Comparison of ENCODE assay signal across 21 cellular contexts in the genomic region with DNA sequence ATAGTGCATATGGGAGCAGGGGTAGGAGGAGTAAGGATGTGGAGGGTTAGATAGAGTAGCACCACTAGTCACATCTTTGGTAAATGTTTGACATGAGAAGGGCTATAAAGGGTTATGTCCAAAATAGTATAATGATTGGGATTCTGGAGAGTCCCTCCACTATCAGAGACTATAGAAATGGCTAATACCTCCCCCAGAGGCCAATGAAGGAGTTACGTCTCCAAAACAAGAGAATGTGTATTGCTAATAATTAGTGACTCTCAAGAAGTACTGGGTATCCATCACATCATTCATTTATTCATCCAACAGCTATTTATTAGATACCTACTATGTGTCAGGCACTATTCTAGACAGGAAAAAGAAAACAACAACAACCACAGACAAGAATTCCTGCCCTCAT.
DNase-seq lines count a peak whose midpoint lies in the region; TF ChIP-seq lines count a peak whose summit lies in the region.
"Had no signal": no experiment of that assay in that cellular context is flagged by ENCODE, and none has a peak within 500 bp of the region (broad histone marks: within the 10 kb centered on the region; RNA-seq: fewer than 3 reads in every experiment).

No MANE protein-coding gene starts in this region.

- no peaks in the 10 kb centered on the region for H3K79me1 ChIP-seq in H9 (ENCODE audit: insufficient read depth, low read depth, low read length, poor library complexity, severe bottlenecking)

- H2AFZ ChIP-seq in H9 (ENCODE audit: low read length), result no peak overlapping the region

- no peak overlapping the region for H2AK5ac ChIP-seq in H9 (ENCODE audit: insufficient read length, low read length)

- TF ChIP-seq CTCF in C4-2B (conservative IDR thresholded peaks at IDR 0.05) (peak; percentile 33), H9 (conservative IDR thresholded peaks at IDR 0.05) (peak; percentile 54), astrocyte of the spinal cord (IDR thresholded peaks at IDR 0.05; ENCODE audit: low read depth, low read length) (peak; percentile 12)

- no peaks in the 10 kb centered on the region for H3K9me3 ChIP-seq in H9 (ENCODE audit: control insufficient read depth, low read depth, low read length)
- H3K9me3 ChIP-seq: esophagus muscularis mucosa, ovary, sigmoid colon, thyroid gland had no signal

- no peak overlapping the region for H3K18ac ChIP-seq in H9 (ENCODE audit: insufficient read length, low read depth, low read length)

- no peak overlapping the region for H3K9ac ChIP-seq in H9 (ENCODE audit: extremely low read depth, insufficient read length, low read length)
- H3K9ac ChIP-seq: KMS-11 had no signal

- no peak overlapping the region for H2BK120ac ChIP-seq in H9 (ENCODE audit: low read depth, low read length, poor library complexity, severe bottlenecking)

- no peaks in the 10 kb centered on the region for H3K27me3 ChIP-seq in H9 (ENCODE audit: insufficient read depth, low read length)
- H3K27me3 ChIP-seq: esophagus muscularis mucosa, ovary, thyroid gland had no signal

- no peak overlapping the region for H3K4me3 ChIP-seq in astrocyte of the spinal cord (ENCODE audit: low read depth, low read length)
- H3K4me3 ChIP-seq: esophagus muscularis mucosa, ovary, sigmoid colon, thyroid gland had no signal

- in situ Hi-C loops in astrocyte of the spinal cord (cut with HindIII; ENCODE audit: low sequenced_read_pairs), result no loop called here

- H3K4ac ChIP-seq in H9 (ENCODE audit: low read depth, low read length), result no peak overlapping the region

- H3K27ac ChIP-seq in C4-2B (no peak overlapping the region), H9 (ENCODE audit: insufficient read length, low read depth, low read length) (no peak overlapping the region)
- H3K27ac ChIP-seq: esophagus muscularis mucosa, KMS-11, ovary, sigmoid colon, thyroid gland had no signal

- no peak overlapping the region for H2BK12ac ChIP-seq in H9 (ENCODE audit: insufficient read length, low read depth, low read length)

- no peak overlapping the region for H2BK5ac ChIP-seq in H9 (ENCODE audit: insufficient read length, low read length)

- no peak overlapping the region for H3K56ac ChIP-seq in H9 (ENCODE audit: insufficient read length, low read depth, low read length)

- WGBS in H9 (ENCODE audit: extremely low coverage, insufficient read length, low lambda C conversion rate), result no CpG with 5 or more reads among the region's 1 CpG

- H3K79me2 ChIP-seq in H9 (ENCODE audit: insufficient read depth, low read length), result no peaks in the 10 kb centered on the region

- H3K23me2 ChIP-seq in H9 (ENCODE audit: insufficient read length, low read depth, low read length, poor library complexity, severe bottlenecking), result no peaks in the 10 kb centered on the region

- H3K36me3 Mint-ChIP-seq in H9 (ENCODE audit: insufficient read depth in 1 of 3, low read depth in 3 of 3), result no peaks in the 10 kb centered on the region
- H3K36me3 Mint-ChIP-seq in activated T-cell treated with anti-CD3 and anti-CD28 coated beads, Interleukin-2, amount 50 U/mL, for 24 hours (ENCODE audit: low read depth), result no peaks in the 10 kb centered on the region

- peaks cover 2 to 5% of the 10 kb centered on the region in 2 experiments; a peak in 2 of 5 replicates for H3K9me3 Mint-ChIP-seq in H9
- peaks cover 2% of the 10 kb centered on the region for H3K9me3 Mint-ChIP-seq in activated T-cell treated with anti-CD3 and anti-CD28 coated beads, Interleukin-2, amount 50 U/mL, for 24 hours

- H4K91ac ChIP-seq in H9 (ENCODE audit: insufficient read length, low read depth, low read length), result no peak overlapping the region

- H3K27ac Mint-ChIP-seq in H9, result no peak overlapping the region
- no peak overlapping the region for H3K27ac Mint-ChIP-seq in activated T-cell treated with anti-CD3 and anti-CD28 coated beads, Interleukin-2, amount 50 U/mL, for 24 hours
- H3K27ac Mint-ChIP-seq: activated CD4-positive, alpha-beta T cell treated with anti-CD3 and anti-CD28 coated beads, Interleukin-2, amount 10 ng/mL, durations not matched to agents 24 days and 14 days had no signal

- no peaks in the 10 kb centered on the region for H4K20me1 ChIP-seq in H9 (ENCODE audit: control insufficient read depth, insufficient read depth, insufficient read length)

- H3K27me3 Mint-ChIP-seq in H9 (ENCODE audit: low read depth), result no peaks in the 10 kb centered on the region
- H3K27me3 Mint-ChIP-seq in activated T-cell treated with anti-CD3 and anti-CD28 coated beads, Interleukin-2, amount 50 U/mL, for 24 hours, result peaks cover 32% of the 10 kb centered on the region

- no peak overlapping the region for H2BK20ac ChIP-seq in H9 (ENCODE audit: low read depth, low read length, poor library complexity, severe bottlenecking)

- H3K14ac ChIP-seq in H9 (ENCODE audit: insufficient read depth, low read length), result no peak overlapping the region

- peaks cover 7% of the 10 kb centered on the region for H3K4me1 ChIP-seq in H9 (ENCODE audit: insufficient read depth, low read length)
- H3K4me1 ChIP-seq: esophagus muscularis mucosa, sigmoid colon had no signal

- H3K23ac ChIP-seq in H9 (ENCODE audit: insufficient read length, low read depth, low read length), result no peak overlapping the region

- no peak overlapping the region for H4K5ac ChIP-seq in H9 (ENCODE audit: insufficient read length, low read depth, low read length)

- no peak overlapping the region for H2BK15ac ChIP-seq in H9 (ENCODE audit: low read depth, low read length)

- no peak overlapping the region for H3K4me3 Mint-ChIP-seq in H9
- H3K4me3 Mint-ChIP-seq in activated T-cell treated with anti-CD3 and anti-CD28 coated beads, Interleukin-2, amount 50 U/mL, for 24 hours, result no peak overlapping the region
- H3K4me3 Mint-ChIP-seq: activated CD4-positive, alpha-beta T cell treated with anti-CD3 and anti-CD28 coated beads, Interleukin-2, amount 10 ng/mL, durations not matched to agents 24 days and 14 days had no signal

- no peak overlapping the region for H3K4me2 ChIP-seq in H9 (ENCODE audit: insufficient read depth, insufficient read length, low read length)
- H3K4me2 ChIP-seq: KMS-11 had no signal

- peaks cover 14 to 21% of the 10 kb centered on the region in 2 experiments for H3K4me1 Mint-ChIP-seq in H9
- H3K4me1 Mint-ChIP-seq in activated T-cell treated with anti-CD3 and anti-CD28 coated beads, Interleukin-2, amount 50 U/mL, for 24 hours (ENCODE audit: low read depth), result no peaks in the 10 kb centered on the region
- H3K4me1 Mint-ChIP-seq: activated CD4-positive, alpha-beta T cell treated with anti-CD3 and anti-CD28 coated beads, Interleukin-2, amount 10 ng/mL, durations not matched to agents 24 days and 14 days had no signal

- no peak overlapping the region for H4K8ac ChIP-seq in H9 (replicated peaks; ENCODE audit: insufficient read length, low read depth, low read length)

- H3T11ph ChIP-seq in H9 (ENCODE audit: low read length), result no peak overlapping the region

- no peak for DNase-seq in H9
- DNase-seq in astrocyte of the spinal cord (ENCODE audit: low read depth, low spot score), result no peak
- peak; percentile 5 for DNase-seq in iris pigment epithelial cell (ENCODE audit: low read depth)
- DNase-seq in middle frontal gyrus (ENCODE audit: extremely low spot score, low spot score), result no peak
- DNase-seq in NCI-H1105 (lab: John Stamatoyannopoulos, UW), result no peak
- DNase-seq in activated effector memory CD4-positive, alpha-beta T cell treated with anti-CD3 and anti-CD28 coated beads, Interleukin-2, amount 50 U/mL, for 16 hours, result no peak
- no peak for DNase-seq in activated T-cell treated with anti-CD3 and anti-CD28 coated beads, Interleukin-2, amount 50 U/mL, for 24 hours
- DNase-seq: activated CD4-positive, alpha-beta T cell treated with anti-CD3 and anti-CD28 coated beads, Interleukin-2, amount 10 ng/mL, durations not matched to agents 24 days and 14 days; activated CD8-positive, alpha-beta memory T cell treated with anti-CD3 and anti-CD28 coated beads, Interleukin-2, amount 50 U/mL, for 4 hours; activated effector memory CD4-positive, alpha-beta T cell treated with Interleukin-2 at 50 U/mL for 16 hours; caudate nucleus; EL; NCI-H1105 treated with DMSO at 0.1 percent for 48 hours; NCI-H510A treated with DMSO at 0.1 percent for 48 hours; ovary; sigmoid colon; stimulated activated naive CD4-positive, alpha-beta T cell treated with Interleukin-2 at 50 U/mL for 16 hours; thyroid gland had no signal
